In genomic region chr11:114964676-114965214, GRCh38 we compare ENCODE assay signal across 21 cellular contexts.
"Had no signal": no experiment of that assay in that cellular context is flagged by ENCODE, and none has a peak within 500 bp of the region (broad histone marks: within the 10 kb centered on the region; RNA-seq: fewer than 3 reads in every experiment).

No MANE protein-coding gene starts in this region.

- DNase-seq: activated CD4-positive, alpha-beta memory T cell treated with anti-CD3 and anti-CD28 coated beads for 36 hours; activated CD4-positive, alpha-beta T cell treated with anti-CD3 and anti-CD28 coated beads for 4 hours; activated naive CD4-positive, alpha-beta T cell; body of pancreas; foreskin keratinocyte; hippocampal formation; left cardiac atrium; mesenchymal stem cell; mucosa of descending colon; naive B cell; stimulated activated CD4-positive, alpha-beta T cell treated with anti-CD3 and anti-CD28 coated beads, Interleukin-12 subunit alpha, Interleukin-12 subunit beta, amount 100 ng/mL, for 4 hours; stimulated activated CD4-positive, alpha-beta T cell treated with anti-CD3 and anti-CD28 coated beads, Interleukin-1b, Interleukin-23, amount 100 ng/mL, for 48 hours; stimulated activated CD8-positive, alpha-beta memory T cell treated with anti-CD3 and anti-CD28 coated beads, Interleukin-4, amount 100 ng/mL, for 48 hours; stimulated activated naive CD4-positive, alpha-beta T cell; thyroid gland had no signal

- ATAC-seq: body of pancreas, foreskin keratinocyte, left cardiac atrium, mucosa of descending colon, WTC11 had no signal

- H3K27ac ChIP-seq: dorsolateral prefrontal cortex, epithelial cell of prostate, foreskin keratinocyte, neural progenitor cell, prostate gland, right atrium auricular region, thyroid gland had no signal
